ENCODE assay signal across 8 cellular contexts in the genomic region with DNA sequence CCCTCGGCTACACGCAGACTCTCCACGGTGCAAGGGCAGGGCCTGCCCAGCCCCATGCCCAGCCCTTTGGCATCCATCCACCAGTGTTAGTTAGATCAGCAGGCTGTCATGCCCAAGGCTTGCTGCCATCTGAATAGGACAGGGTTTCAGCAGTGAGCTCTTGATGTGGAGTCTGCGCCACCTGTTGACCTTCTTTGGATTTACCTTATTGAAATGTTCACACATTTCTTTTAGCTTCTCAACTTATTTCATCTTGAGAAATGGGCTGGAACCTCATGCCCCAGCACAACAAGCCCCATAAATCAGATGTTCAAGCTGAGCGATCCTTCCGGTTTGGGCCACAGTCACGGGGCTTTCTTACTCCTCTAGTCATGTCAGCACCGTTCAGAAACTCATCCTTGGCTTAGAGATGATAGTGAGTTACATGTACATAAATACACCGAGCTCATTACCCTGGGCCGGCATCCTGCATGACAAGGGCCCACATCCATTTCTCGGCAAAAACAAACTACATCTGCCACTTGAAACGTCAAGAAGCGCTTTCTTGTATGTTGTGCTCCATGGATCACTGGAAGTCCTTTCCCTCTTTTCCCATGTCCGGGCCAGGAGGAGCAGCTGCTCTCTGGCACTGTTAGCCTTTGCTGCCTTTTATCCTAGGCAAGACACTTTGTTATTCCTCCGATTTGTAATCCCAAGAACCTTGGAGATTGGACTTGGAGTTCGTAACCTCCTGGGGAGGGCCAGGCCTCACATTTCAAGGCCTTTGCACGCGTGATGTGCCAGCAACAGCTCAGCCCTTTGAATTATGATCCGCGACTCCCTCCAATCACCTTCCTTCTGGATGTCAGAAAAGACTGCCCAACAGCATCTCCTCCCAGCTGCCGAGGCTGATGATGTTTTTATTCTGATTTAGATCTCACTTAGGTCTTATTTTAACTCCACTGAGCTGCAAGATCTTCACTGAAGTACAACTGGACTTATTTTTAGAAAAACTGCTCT.
A peak's percentile ranks its signal among the peaks of the same experiment; 100 is the strongest.
DNase-seq lines count a peak whose midpoint lies in the region; ATAC-seq and TF ChIP-seq lines count a peak whose summit lies in the region.

No MANE protein-coding gene starts in this region.

- ATAC-seq in gastrocnemius medialis (peak; percentile 60 to 66), GM19467 (IDR thresholded peaks at IDR 0.05; ENCODE audit: unreplicated experiment) (no peak), GM19452 (IDR thresholded peaks at IDR 0.05; ENCODE audit: unreplicated experiment) (no peak)

- H3K9me3 ChIP-seq in WERI-Rb-1 (ENCODE audit: severe bottlenecking), result no peaks in the 10 kb centered on the region
- no peaks in the 10 kb centered on the region for H3K9me3 ChIP-seq in gastrocnemius medialis

- H3K4me3 ChIP-seq in WERI-Rb-1 (ENCODE audit: low read depth, low read length) (no peak overlapping the region), gastrocnemius medialis (peak overlapping the region; percentile 10 to 61 (median 33))

- intact Hi-C loops in cardiac septum (cut with DNase I), result loop anchor here (2.0 kb wide), 1 partner anchor 93 kb away; no protein-coding TSS in a partner anchor
- intact Hi-C loops in gastrocnemius medialis (cut with DNase I; ENCODE audit: low total_unique reads), result loop anchor here (1.0 to 5.0 kb wide), 4 partner anchors 49 to 254 kb away; no protein-coding TSS in a partner anchor

- DNase-seq in A172 (ENCODE audit: low spot score) (peak; percentile 55), GDM1 (lab: John Stamatoyannopoulos, UW) (peak; percentile 42), NCI-H1436 (lab: John Stamatoyannopoulos, UW) (peak; percentile 11), WERI-Rb-1 (peak; percentile 58), cardiac septum (ENCODE audit: low spot score) (peak; percentile 85), gastrocnemius medialis (peak; percentile 95 to 96)

- H3K4me1 ChIP-seq in gastrocnemius medialis, result peaks cover 83 to 85% of the 10 kb centered on the region in 2 donors

- H3K36me3 ChIP-seq in WERI-Rb-1, result no peaks in the 10 kb centered on the region
- H3K36me3 ChIP-seq in gastrocnemius medialis, result no peaks in the 10 kb centered on the region

- peak; percentile 55 to 63 for TF ChIP-seq POLR2A in gastrocnemius medialis (IDR thresholded peaks at IDR 0.05)

- peak; percentile 75 for TF ChIP-seq CTCF in WERI-Rb-1 (IDR thresholded peaks at IDR 0.05; ENCODE audit: low read depth, low read length)
- peak; percentile 48 to 81 (median 63) for TF ChIP-seq CTCF in gastrocnemius medialis (IDR thresholded peaks at IDR 0.05 in 4 of 5, conservative IDR thresholded peaks at IDR 0.05 in 1 of 5)

- H3K27ac ChIP-seq in WERI-Rb-1, result no peak overlapping the region
- peak overlapping the region; percentile 88 to 96 (median 90) for H3K27ac ChIP-seq in gastrocnemius medialis

- in situ Hi-C loops in gastrocnemius medialis (cut with MboI; ENCODE audit: low sequenced_read_pairs in 4 of 4), result loop anchor here (5.0 to 25.0 kb wide), 5 partner anchors 61 to 539 kb away; a partner anchor contains a TSS

- H3K27me3 ChIP-seq in WERI-Rb-1 (ENCODE audit: insufficient read depth, low read depth, severe bottlenecking), result no peaks in the 10 kb centered on the region
- H3K27me3 ChIP-seq in gastrocnemius medialis, result no peaks in the 10 kb centered on the region

Comparison
In these comparisons a context has a peak if more than half of its experiments do, and no peak if none do; other contexts are left out.
1. DNase-seq: peak in every context shown above with its lines; median percentile 96 in gastrocnemius medialis; 85 in cardiac septum; 58 in WERI-Rb-1; 55 in A172; 42 in GDM1; 11 in NCI-H1436.
2. ATAC-seq: peak in gastrocnemius medialis (2 of 2); none in GM19467 (single experiment) and GM19452 (single experiment).